Comparison of ENCODE assay signal across 27 cellular contexts in the genomic region with DNA sequence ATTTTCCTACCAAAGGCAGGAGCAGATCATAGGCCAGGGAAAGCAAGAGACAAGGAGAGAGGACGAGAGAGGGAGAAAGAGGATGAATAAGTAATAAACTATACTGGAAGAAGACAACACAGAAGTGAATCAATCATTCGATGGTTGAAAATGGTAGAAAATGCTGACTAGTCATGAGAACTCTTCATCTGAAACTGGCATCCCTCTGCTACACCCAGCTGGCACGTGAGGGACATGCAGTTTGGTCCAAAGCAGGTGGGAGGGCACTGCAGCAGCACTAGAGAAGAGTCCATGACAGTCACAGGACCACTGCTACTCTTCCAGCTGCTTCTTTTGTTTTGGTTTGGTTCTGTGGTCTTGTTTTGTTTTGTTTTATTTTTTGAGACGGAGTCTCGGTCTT.
DNase-seq lines count a peak whose midpoint lies in the region; ATAC-seq and TF ChIP-seq lines count a peak whose summit lies in the region.
"Had no signal": no experiment of that assay in that cellular context is flagged by ENCODE, and none has a peak within 500 bp of the region (broad histone marks: within the 10 kb centered on the region; RNA-seq: fewer than 3 reads in every experiment).

No MANE protein-coding gene starts in this region.

- DNase-seq in AG04450 (ENCODE audit: low read depth, low spot score) (no peak), hypothalamus (lab: John Stamatoyannopoulos, UW) (no peak), T1000 (lab: John Stamatoyannopoulos, UW) (no peak), G401 (ENCODE audit: low spot score) (no peak)
- peak in 1 of 7 experiments; percentile 33 for DNase-seq in CD8-positive, alpha-beta T cell
- DNase-seq in central memory CD8-positive, alpha-beta T cell (ENCODE audit: low spot score in 2 of 2) = no peak
- DNase-seq in naive thymus-derived CD4-positive, alpha-beta T cell = peak in 3 of 9 donors; percentile 7 to 27 (median 13)
- DNase-seq: ACHN, AML-193, Caco-2, DMS153, GF-D8, Kasumi-1, MG63, NCI-H1092, NCI-H1436 treated with DMSO at 0.1 percent for 48 hours, NCI-H2029, NCI-H345, NCI-H524 treated with DMSO at 0.1 percent for 48 hours, RPMI8226, SIG-M5 had no signal

- H3K9me3 Mint-ChIP-seq in CD8-positive, alpha-beta T cell = peaks cover 6% of the 10 kb centered on the region
- peaks cover 9% of the 10 kb centered on the region for H3K9me3 Mint-ChIP-seq in central memory CD8-positive, alpha-beta T cell
- peaks cover 4 to 14% (median 6%) of the 10 kb centered on the region in 11 donors for H3K9me3 Mint-ChIP-seq in naive thymus-derived CD4-positive, alpha-beta T cell
- H3K9me3 Mint-ChIP-seq: GM23338, IgD-negative memory B cell had no signal

- H3K27ac Mint-ChIP-seq in CD8-positive, alpha-beta T cell = no peak overlapping the region
- H3K27ac Mint-ChIP-seq in central memory CD8-positive, alpha-beta T cell (ENCODE audit: low read depth) = no peak overlapping the region
- H3K27ac Mint-ChIP-seq in naive thymus-derived CD4-positive, alpha-beta T cell = peak overlapping the region in 1 of 9 donors; percentile 21
- H3K27ac Mint-ChIP-seq: GM23338 had no signal

- in situ Hi-C loops in G401 (cut with HindIII; ENCODE audit: low sequenced_read_pairs) = no loop called here

- peaks cover 8% of the 10 kb centered on the region for H3K4me1 Mint-ChIP-seq in CD8-positive, alpha-beta T cell (ENCODE audit: low read depth)
- H3K4me1 Mint-ChIP-seq in central memory CD8-positive, alpha-beta T cell = peaks cover 40% of the 10 kb centered on the region
- peaks cover 9 to 48% (median 33%) of the 10 kb centered on the region in 7 donors for H3K4me1 Mint-ChIP-seq in naive thymus-derived CD4-positive, alpha-beta T cell

- no peaks in the 10 kb centered on the region for H3K36me3 ChIP-seq in CD8-positive, alpha-beta T cell (ENCODE audit: insufficient read depth, low read length)
- H3K36me3 ChIP-seq in naive thymus-derived CD4-positive, alpha-beta T cell (ENCODE audit: control insufficient read depth in 2 of 3, insufficient read depth in 3 of 3, low read length in 3 of 3) = no peaks in the 10 kb centered on the region

- CTCF ChIA-PET in AG04450 (lab: Charles Lee) = interaction anchor here (1.0 kb wide), 1 partner anchor 21 kb away, joined by 3 read pairs; no protein-coding TSS in a partner anchor
- CTCF ChIA-PET in CD8-positive, alpha-beta T cell (lab: Charles Lee) = interaction anchor here (1.1 kb wide), 1 partner anchor 63 kb away, joined by 3 read pairs; no protein-coding TSS in a partner anchor
- CTCF ChIA-PET in naive thymus-derived CD4-positive, alpha-beta T cell (lab: Charles Lee) = interaction anchor here (1.7 kb wide), 2 partner anchors 11 to 74 kb away, joined by 5 read pairs; a partner anchor contains a TSS

- peaks cover 14% of the 10 kb centered on the region for H3K36me3 Mint-ChIP-seq in CD8-positive, alpha-beta T cell
- peaks cover 38% of the 10 kb centered on the region for H3K36me3 Mint-ChIP-seq in central memory CD8-positive, alpha-beta T cell (ENCODE audit: insufficient read depth)
- peaks cover 5 to 40% (median 29%) of the 10 kb centered on the region in 5 donors for H3K36me3 Mint-ChIP-seq in naive thymus-derived CD4-positive, alpha-beta T cell
- H3K36me3 Mint-ChIP-seq: IgD-negative memory B cell had no signal

- H3K4me3 Mint-ChIP-seq in CD8-positive, alpha-beta T cell = no peak overlapping the region
- H3K4me3 Mint-ChIP-seq in central memory CD8-positive, alpha-beta T cell = no peak overlapping the region
- no peak overlapping the region for H3K4me3 Mint-ChIP-seq in naive thymus-derived CD4-positive, alpha-beta T cell
- H3K4me3 Mint-ChIP-seq: GM23338, IgD-negative memory B cell had no signal

- H3K27me3 Mint-ChIP-seq in CD8-positive, alpha-beta T cell (ENCODE audit: low read depth) = no peaks in the 10 kb centered on the region
- H3K27me3 Mint-ChIP-seq in central memory CD8-positive, alpha-beta T cell = no peaks in the 10 kb centered on the region
- H3K27me3 Mint-ChIP-seq in naive thymus-derived CD4-positive, alpha-beta T cell = peaks cover 0 to 6% (median 0%) of the 10 kb centered on the region in 5 donors
- H3K27me3 Mint-ChIP-seq: IgD-negative memory B cell had no signal

- POLR2A ChIA-PET in AG04450 (lab: Yijun Ruan, JAX) = no interaction called here
- POLR2A ChIA-PET in CD8-positive, alpha-beta T cell (lab: Charles Lee) = interaction anchor here (1.9 kb wide), 1 partner anchor 11 kb away, joined by 7 read pairs; no protein-coding TSS in a partner anchor
- POLR2A ChIA-PET in naive thymus-derived CD4-positive, alpha-beta T cell (lab: Charles Lee) = interaction anchor here (1.1 kb wide), 1 partner anchor 64 kb away, joined by 3 read pairs; no protein-coding TSS in a partner anchor

- no peak overlapping the region for H3K4me3 ChIP-seq in AG04450 (ENCODE audit: low read depth, low read length)
- no peak overlapping the region for H3K4me3 ChIP-seq in CD8-positive, alpha-beta T cell (ENCODE audit: low read depth, low read length)
- no peak overlapping the region for H3K4me3 ChIP-seq in naive thymus-derived CD4-positive, alpha-beta T cell (ENCODE audit: low read length)
- H3K4me3 ChIP-seq: GM23338, MG63 had no signal

- no peaks in the 10 kb centered on the region; the same call in 1 of the 2 replicates for H3K9me3 ChIP-seq in AG04450 (ENCODE audit: control insufficient read depth, insufficient read depth, low read length)
- no peaks in the 10 kb centered on the region for H3K9me3 ChIP-seq in CD8-positive, alpha-beta T cell (ENCODE audit: low read length)
- no peaks in the 10 kb centered on the region for H3K9me3 ChIP-seq in naive thymus-derived CD4-positive, alpha-beta T cell (ENCODE audit: control insufficient read depth in 2 of 3, low read length in 3 of 3)
- H3K9me3 ChIP-seq: Caco-2, MG63 had no signal

- peak overlapping the region; percentile 39 for H3K27ac ChIP-seq in AG04450 (ENCODE audit: low read depth, low read length)
- no peak overlapping the region for H3K27ac ChIP-seq in CD8-positive, alpha-beta T cell (ENCODE audit: low read depth, low read length)
- no peak overlapping the region for H3K27ac ChIP-seq in naive thymus-derived CD4-positive, alpha-beta T cell (ENCODE audit: low read depth, low read length)
- H3K27ac ChIP-seq: C4-2B, HL-60 had no signal

- ATAC-seq in CD8-positive, alpha-beta T cell = peak; percentile 33
- ATAC-seq in central memory CD8-positive, alpha-beta T cell (replicated peaks; ENCODE audit: extremely low read depth, poor library complexity, severe bottlenecking) = peak; percentile 19
- ATAC-seq in naive thymus-derived CD4-positive, alpha-beta T cell = peak; percentile 45
- ATAC-seq: GM23338, HCT116, SK-N-SH treated with all-trans-retinoic acid at 6 μM for 48 hours had no signal

- intact Hi-C loops in CD8-positive, alpha-beta T cell (cut with DNase I, micrococcal nuclease) = no loop called here
- intact Hi-C loops in naive thymus-derived CD4-positive, alpha-beta T cell (cut with micrococcal nuclease) = loop anchor here in 1 of 2 donors (2.0 to 5.0 kb wide), 3 partner anchors 63 to 121 kb away; no protein-coding TSS in a partner anchor

- H3K27me3 ChIP-seq in AG04450 (ENCODE audit: control insufficient read depth, insufficient read depth, low read length) = no peaks in the 10 kb centered on the region
- H3K27me3 ChIP-seq in CD8-positive, alpha-beta T cell (ENCODE audit: insufficient read depth, low read length) = no peaks in the 10 kb centered on the region
- H3K27me3 ChIP-seq in naive thymus-derived CD4-positive, alpha-beta T cell (ENCODE audit: control insufficient read depth in 2 of 2, insufficient read depth in 2 of 2, low read length in 2 of 2) = no peaks in the 10 kb centered on the region
- H3K27me3 ChIP-seq: MG63 had no signal

- H3K4me1 ChIP-seq in CD8-positive, alpha-beta T cell (ENCODE audit: insufficient read depth, low read length) = no peaks in the 10 kb centered on the region
- peaks cover 0 to 10% of the 10 kb centered on the region in 2 donors for H3K4me1 ChIP-seq in naive thymus-derived CD4-positive, alpha-beta T cell (ENCODE audit: control insufficient read depth in 2 of 2, insufficient read depth in 2 of 2, low read length in 2 of 2)

- no peak for TF ChIP-seq CTCF in AG04450 (IDR thresholded peaks at IDR 0.05; ENCODE audit: low read depth, low read length)
- no peak for TF ChIP-seq CTCF in CD8-positive, alpha-beta T cell (IDR thresholded peaks at IDR 0.05)
